ENCODE assay signal across 9 cellular contexts in genomic region chrX:72713130-72713529, GRCh38. TPM values are rescaled to one million over a fixed set of nuclear protein-coding genes. Genes with fewer than 3 reads are reported as not detected.
DNase-seq lines count a peak whose midpoint lies in the region; ATAC-seq, FAIRE-seq and TF ChIP-seq lines count a peak whose summit lies in the region.
"Had no signal": no experiment of that assay in that cellular context is flagged by ENCODE, and none has a peak within 500 bp of the region (broad histone marks: within the 10 kb centered on the region; RNA-seq: fewer than 3 reads in every experiment).

No MANE protein-coding gene starts in this region.

- H3K36me3 ChIP-seq in OCI-LY3 (replicated peaks; ENCODE audit: low read depth, low read length) = peaks cover 3% of the 10 kb centered on the region
- no peaks in the 10 kb centered on the region for H3K36me3 ChIP-seq in endodermal cell (ENCODE audit: control insufficient read depth, insufficient read depth, low read length)
- H3K36me3 ChIP-seq in psoas muscle (ENCODE audit: insufficient read depth in 1 of 2, low read depth in 1 of 2) = no peaks in the 10 kb centered on the region

- H3K4me3 Mint-ChIP-seq in endodermal cell = peak overlapping the region; percentile 60

- no peak for DNase-seq in endodermal cell
- DNase-seq in psoas muscle = no peak
- DNase-seq in RPMI8226 = no peak
- no peak for DNase-seq in head of caudate nucleus
- DNase-seq in NCI-H1436 (lab: John Stamatoyannopoulos, UW) = no peak
- no peak for DNase-seq in mesenteric fat pad (ENCODE audit: low spot score)

- H3K36me3 Mint-ChIP-seq in endodermal cell (ENCODE audit: low read depth) = peaks cover 3% of the 10 kb centered on the region

- H3K4me2 ChIP-seq in OCI-LY3 (ENCODE audit: low read length) = peak overlapping the region; percentile 91

- no peak for ATAC-seq in psoas muscle

- H4K20me1 ChIP-seq in OCI-LY3 (ENCODE audit: insufficient read depth, low read length) = 0 out of 2 replicates have a peak, but pooled peaks cover 5% of the 10 kb centered on the region

- H3K79me2 ChIP-seq in OCI-LY3 (ENCODE audit: low read length) = peaks cover 26% of the 10 kb centered on the region

- 100% methylated on average over 2 of the region's 3 CpGs; no CpG with 5 or more reads in 1 of the 2 experiments for WGBS in endodermal cell (ENCODE audit: insufficient coverage in 1 of 2, insufficient read length in 1 of 2), 2 experiments
- 14 to 41% (median 40%) methylated on average over 3 of the region's 3 CpGs for WGBS in psoas muscle, 3 donors

- H3K9me3 ChIP-seq in OCI-LY3 (ENCODE audit: insufficient read depth, low read length) = no peaks in the 10 kb centered on the region
- no peaks in the 10 kb centered on the region for H3K9me3 ChIP-seq in endodermal cell (ENCODE audit: control insufficient read depth, low read length)
- H3K9me3 ChIP-seq in psoas muscle = no peaks in the 10 kb centered on the region

- no peak overlapping the region; the same call in 1 of the 2 replicates for H2AFZ ChIP-seq in OCI-LY3 (ENCODE audit: low read depth, low read length)

- H3K4me1 ChIP-seq in OCI-LY3 (ENCODE audit: low read length) (peaks cover 15% of the 10 kb centered on the region), endodermal cell (ENCODE audit: control insufficient read depth, insufficient read depth, low read length) (no peaks in the 10 kb centered on the region), psoas muscle (no peaks in the 10 kb centered on the region)

- peak; percentile 13 for FAIRE-seq in G401.6 (lab: Jason Lieb, UNC)
- FAIRE-seq: GM18507 had no signal

- H3K9ac ChIP-seq in OCI-LY3 (ENCODE audit: low read length) (peak overlapping the region; percentile 77), endodermal cell (ENCODE audit: extremely low read depth, low read length, poor library complexity, severe bottlenecking) (no peak overlapping the region)

- H3K27me3 Mint-ChIP-seq in endodermal cell (ENCODE audit: insufficient read depth) = no peaks in the 10 kb centered on the region

- intact Hi-C loops in psoas muscle (cut with DNase I) (no loop called here), head of caudate nucleus (cut with DNase I) (no loop called here)

- H3K27me3 ChIP-seq in OCI-LY3 (ENCODE audit: low read depth, low read length) (no peaks in the 10 kb centered on the region), endodermal cell (ENCODE audit: control insufficient read depth, insufficient read depth, low read length, poor library complexity, severe bottlenecking) (no peaks in the 10 kb centered on the region), psoas muscle (ENCODE audit: insufficient read depth in 3 of 3, low read length in 2 of 3) (no peaks in the 10 kb centered on the region)

- no peak for TF ChIP-seq CTCF in OCI-LY3 (IDR thresholded peaks at IDR 0.05; ENCODE audit: low read depth, low read length)
- TF ChIP-seq CTCF in endodermal cell (conservative IDR thresholded peaks at IDR 0.05) = no peak
- TF ChIP-seq CTCF in psoas muscle (IDR thresholded peaks at IDR 0.05) = no peak

- H3K27ac Mint-ChIP-seq in endodermal cell = no peak overlapping the region

- H3K4me1 Mint-ChIP-seq in endodermal cell = peaks cover 2% of the 10 kb centered on the region

- H3K27ac ChIP-seq in OCI-LY3 (ENCODE audit: low read length) (peak overlapping the region; percentile 68), endodermal cell (ENCODE audit: low read depth, low read length) (no peak overlapping the region), psoas muscle (peak overlapping the region; percentile 76)

- H3K4me3 ChIP-seq in OCI-LY3 (ENCODE audit: low read length) = peak overlapping the region; percentile 87
- peak overlapping the region; percentile 78 for H3K4me3 ChIP-seq in endodermal cell (ENCODE audit: low read length)
- peak overlapping the region; percentile 67 for H3K4me3 ChIP-seq in psoas muscle

- peaks cover 37% of the 10 kb centered on the region for H3K9me3 Mint-ChIP-seq in endodermal cell

RNA-seq across cellular contexts. Expression of gene PHKA1, which starts 1.0 kb away (rescaled TPM):
- 10 to 100 TPM in 1 of 2 donors, 1 to 10 TPM in 1; 6.7 to 10.2 TPM for total RNA-seq in endodermal cell
- polyA plus RNA-seq in endodermal cell (2013, experiment 1 of 2) = 3.6 TPM
- polyA plus RNA-seq in endodermal cell (2013, experiment 2 of 2) = 3.3 TPM
- 10 to 100 TPM; 39.4 to 84.8 (median 55.1) TPM for total RNA-seq in psoas muscle
- polyA plus RNA-seq in psoas muscle = 100 to 1,000 TPM in 1 of 3 donors, 10 to 100 TPM in 2; 14.7 to 112 (median 47.8) TPM
- total RNA-seq in mesenteric fat pad = 3.5 TPM
